Comparison of ENCODE assay signal across 1 cellular context in genomic region chr9:83920469-83920941, GRCh38.
TF ChIP-seq lines count a peak whose summit lies in the region.

No MANE protein-coding gene starts in this region.

TF ChIP-seq in GM12878, 131 proteins besides CTCF, POLR2A, EP300 and RAD21 (continued from another document):
- TF ChIP-seq, protein P1, sequence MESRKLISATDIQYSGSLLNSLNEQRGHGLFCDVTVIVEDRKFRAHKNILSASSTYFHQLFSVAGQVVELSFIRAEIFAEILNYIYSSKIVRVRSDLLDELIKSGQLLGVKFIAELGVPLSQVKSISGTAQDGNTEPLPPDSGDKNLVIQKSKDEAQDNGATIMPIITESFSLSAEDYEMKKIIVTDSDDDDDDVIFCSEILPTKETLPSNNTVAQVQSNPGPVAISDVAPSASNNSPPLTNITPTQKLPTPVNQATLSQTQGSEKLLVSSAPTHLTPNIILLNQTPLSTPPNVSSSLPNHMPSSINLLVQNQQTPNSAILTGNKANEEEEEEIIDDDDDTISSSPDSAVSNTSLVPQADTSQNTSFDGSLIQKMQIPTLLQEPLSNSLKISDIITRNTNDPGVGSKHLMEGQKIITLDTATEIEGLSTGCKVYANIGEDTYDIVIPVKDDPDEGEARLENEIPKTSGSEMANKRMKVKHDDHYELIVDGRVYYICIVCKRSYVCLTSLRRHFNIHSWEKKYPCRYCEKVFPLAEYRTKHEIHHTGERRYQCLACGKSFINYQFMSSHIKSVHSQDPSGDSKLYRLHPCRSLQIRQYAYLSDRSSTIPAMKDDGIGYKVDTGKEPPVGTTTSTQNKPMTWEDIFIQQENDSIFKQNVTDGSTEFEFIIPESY (IDR thresholded peaks at IDR 0.05) = peak; percentile 55; the same call in 1 of the 2 replicates
- TF ChIP-seq MEF2A (IDR thresholded peaks at IDR 0.05; ENCODE audit: insufficient read depth, low read depth, low read length) (no peak), BRCA1 (IDR thresholded peaks at IDR 0.05; ENCODE audit: low read depth, low read length) (no peak), ZNF207 (IDR thresholded peaks at IDR 0.05; ENCODE audit: borderline replicate concordance) (no peak), ESRRA (IDR thresholded peaks at IDR 0.05; ENCODE audit: low read length) (no peak), PAX8 (IDR thresholded peaks at IDR 0.05) (no peak), SUPT20H (IDR thresholded peaks at IDR 0.05; ENCODE audit: borderline replicate concordance, control insufficient read depth, low read depth, low read length) (no peak), POLR2AphosphoS5 (IDR thresholded peaks at IDR 0.05; ENCODE audit: low read length) (no peak; the same call in 1 of the 2 replicates), LARP7 (IDR thresholded peaks at IDR 0.05) (no peak), NBN (IDR thresholded peaks at IDR 0.05) (peak; percentile 84; the same call in 1 of the 2 replicates), ZSCAN29 (IDR thresholded peaks at IDR 0.05) (no peak), CBFB (IDR thresholded peaks at IDR 0.05; ENCODE audit: low read depth) (no peak; the same call in 1 of the 2 replicates), RCOR1 (conservative IDR thresholded peaks at IDR 0.05; ENCODE audit: low read depth, low read length) (0 out of 2 replicates have a peak, but pooled peaks have one; percentile 6)
- TF ChIP-seq, protein P2, sequence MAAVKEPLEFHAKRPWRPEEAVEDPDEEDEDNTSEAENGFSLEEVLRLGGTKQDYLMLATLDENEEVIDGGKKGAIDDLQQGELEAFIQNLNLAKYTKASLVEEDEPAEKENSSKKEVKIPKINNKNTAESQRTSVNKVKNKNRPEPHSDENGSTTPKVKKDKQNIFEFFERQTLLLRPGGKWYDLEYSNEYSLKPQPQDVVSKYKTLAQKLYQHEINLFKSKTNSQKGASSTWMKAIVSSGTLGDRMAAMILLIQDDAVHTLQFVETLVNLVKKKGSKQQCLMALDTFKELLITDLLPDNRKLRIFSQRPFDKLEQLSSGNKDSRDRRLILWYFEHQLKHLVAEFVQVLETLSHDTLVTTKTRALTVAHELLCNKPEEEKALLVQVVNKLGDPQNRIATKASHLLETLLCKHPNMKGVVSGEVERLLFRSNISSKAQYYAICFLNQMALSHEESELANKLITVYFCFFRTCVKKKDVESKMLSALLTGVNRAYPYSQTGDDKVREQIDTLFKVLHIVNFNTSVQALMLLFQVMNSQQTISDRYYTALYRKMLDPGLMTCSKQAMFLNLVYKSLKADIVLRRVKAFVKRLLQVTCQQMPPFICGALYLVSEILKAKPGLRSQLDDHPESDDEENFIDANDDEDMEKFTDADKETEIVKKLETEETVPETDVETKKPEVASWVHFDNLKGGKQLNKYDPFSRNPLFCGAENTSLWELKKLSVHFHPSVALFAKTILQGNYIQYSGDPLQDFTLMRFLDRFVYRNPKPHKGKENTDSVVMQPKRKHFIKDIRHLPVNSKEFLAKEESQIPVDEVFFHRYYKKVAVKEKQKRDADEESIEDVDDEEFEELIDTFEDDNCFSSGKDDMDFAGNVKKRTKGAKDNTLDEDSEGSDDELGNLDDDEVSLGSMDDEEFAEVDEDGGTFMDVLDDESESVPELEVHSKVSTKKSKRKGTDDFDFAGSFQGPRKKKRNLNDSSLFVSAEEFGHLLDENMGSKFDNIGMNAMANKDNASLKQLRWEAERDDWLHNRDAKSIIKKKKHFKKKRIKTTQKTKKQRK (IDR thresholded peaks at IDR 0.05; ENCODE audit: low read depth, low read length) = no peak
